Comparison of ENCODE assay signal across 13 cellular contexts in genomic region chr6:79404677-79405076, GRCh38.
"Had no signal": no experiment of that assay in that cellular context is flagged by ENCODE, and none has a peak within 500 bp of the region (broad histone marks: within the 10 kb centered on the region; RNA-seq: fewer than 3 reads in every experiment).

No MANE protein-coding gene starts in this region.

- H3K9me3 Mint-ChIP-seq: activated naive CD4-positive, alpha-beta T cell treated with anti-CD3 and anti-CD28 coated beads for 36 hours; activated T-helper 17 cell treated with anti-CD3 and anti-CD28 coated beads, Interleukin-2, amount 50 U/mL, for 72 hours; T-helper 2 cell treated with Interferon-gamma antibody and Interleukin-4, amounts not matched to agents 5 μg/mL and 100 μg/mL, for 36 hours had no signal

- H3K4me1 Mint-ChIP-seq: activated T-helper 17 cell treated with anti-CD3 and anti-CD28 coated beads, Interleukin-2, amount 50 U/mL, for 72 hours had no signal

- H3K36me3 ChIP-seq: ascending aorta, breast epithelium, gastrocnemius medialis, tibial artery, uterus had no signal

- FAIRE-seq: islet of Langerhans had no signal

- H3K27me3 ChIP-seq: ascending aorta, breast epithelium, gastrocnemius medialis, tibial artery, uterus had no signal

- H3K4me3 ChIP-seq: ascending aorta, breast epithelium, gastrocnemius medialis, tibial artery, uterus had no signal

- H3K27ac ChIP-seq: ascending aorta, breast epithelium, gastrocnemius medialis, tibial artery, uterus had no signal

- DNase-seq: activated CD4-positive, CD25-positive, alpha-beta regulatory T cell treated with anti-CD3 and anti-CD28 coated beads, Interleukin-2, amount 50 U/mL, for 72 hours; activated naive CD4-positive, alpha-beta T cell treated with anti-CD3 and anti-CD28 coated beads for 36 hours; erythroblast; gastrocnemius medialis; stimulated activated CD4-positive, alpha-beta T cell treated with anti-CD3 and anti-CD28 coated beads, Interleukin-12 subunit alpha, Interleukin-12 subunit beta, amount 100 ng/mL, for 4 hours; stimulated activated CD4-positive, alpha-beta T cell treated with anti-CD3 and anti-CD28 coated beads, Interleukin-2, amount 100 ng/mL, for 24 hours; tibial artery; uterus had no signal

- H3K4me1 ChIP-seq: ascending aorta, breast epithelium, gastrocnemius medialis, tibial artery, uterus had no signal

- H3K27ac Mint-ChIP-seq: activated naive CD4-positive, alpha-beta T cell treated with anti-CD3 and anti-CD28 coated beads for 36 hours; activated T-helper 17 cell treated with anti-CD3 and anti-CD28 coated beads, Interleukin-2, amount 50 U/mL, for 72 hours; T-helper 2 cell treated with Interferon-gamma antibody and Interleukin-4, amounts not matched to agents 5 μg/mL and 100 μg/mL, for 36 hours had no signal

- ATAC-seq: activated T-helper 17 cell treated with anti-CD3 and anti-CD28 coated beads, Interleukin-2, amount 50 U/mL, for 72 hours; gastrocnemius medialis had no signal

- H3K9me3 ChIP-seq: gastrocnemius medialis, tibial artery, uterus had no signal

- H3K27me3 Mint-ChIP-seq: activated T-helper 17 cell treated with anti-CD3 and anti-CD28 coated beads, Interleukin-2, amount 50 U/mL, for 72 hours had no signal

- H3K4me3 Mint-ChIP-seq: activated naive CD4-positive, alpha-beta T cell treated with anti-CD3 and anti-CD28 coated beads for 36 hours; activated T-helper 17 cell treated with anti-CD3 and anti-CD28 coated beads, Interleukin-2, amount 50 U/mL, for 72 hours; T-helper 2 cell treated with Interferon-gamma antibody and Interleukin-4, amounts not matched to agents 5 μg/mL and 100 μg/mL, for 36 hours had no signal
